In genomic region chr9:99296375-99296951, GRCh38 we compare ENCODE assay signal across 8 cellular contexts.
A peak's percentile ranks its signal among the peaks of the same experiment; 100 is the strongest.
DNase-seq lines count a peak whose midpoint lies in the region; ATAC-seq and TF ChIP-seq lines count a peak whose summit lies in the region.

No MANE protein-coding gene starts in this region.

- H4K5ac ChIP-seq in mesendoderm (ENCODE audit: low read length), result no peak overlapping the region

- DNase-seq in HL-60 (ENCODE audit: low read depth in 1 of 2, low spot score in 1 of 2) (peak; percentile 6 to 8), naive B cell (peak; percentile 72), EL (no peak), mesendoderm (no peak), Karpas-422 (no peak)
- peak; percentile 58 for DNase-seq in activated naive CD8-positive, alpha-beta T cell treated with anti-CD3 and anti-CD28 coated beads, Interleukin-2, amount 10 ng/mL, durations not matched to agents 7 days and 5 days

- no peak overlapping the region for H2BK5ac ChIP-seq in mesendoderm (ENCODE audit: low read length)

- no peak overlapping the region for H4K8ac ChIP-seq in mesendoderm (ENCODE audit: low read depth, low read length)

- no peaks in the 10 kb centered on the region for H4K20me1 ChIP-seq in BLaER1 treated with 17β-estradiol and CSF1 and Interleukin-3, amounts not matched to agents 10 nM and 100 nM
- no peaks in the 10 kb centered on the region for H4K20me1 ChIP-seq in Karpas-422 (ENCODE audit: insufficient read depth, low read depth, low read length)

- H3K9me2 ChIP-seq in Karpas-422 (replicated peaks; ENCODE audit: insufficient read depth, low read length), result no peaks in the 10 kb centered on the region

- H3K9me3 ChIP-seq in BLaER1 treated with 17β-estradiol and CSF1 and Interleukin-3, amounts not matched to agents 10 nM and 100 nM (replicated peaks in 1 of 11), result no peaks in the 10 kb centered on the region
- H3K9me3 ChIP-seq in Karpas-422 (ENCODE audit: low read length), result no peaks in the 10 kb centered on the region

- H3K27ac Mint-ChIP-seq in activated naive CD8-positive, alpha-beta T cell treated with anti-CD3 and anti-CD28 coated beads, Interleukin-2, amount 10 ng/mL, durations not matched to agents 7 days and 5 days, result no peak overlapping the region
- H3K27ac Mint-ChIP-seq in naive B cell, result peak overlapping the region; percentile 78 to 93 (median 91)

- no peak overlapping the region for H2BK15ac ChIP-seq in mesendoderm (replicated peaks; ENCODE audit: low read depth)

- H3K4ac ChIP-seq in mesendoderm (ENCODE audit: low read depth, low read length), result no peak overlapping the region

- H3K79me2 ChIP-seq in mesendoderm (ENCODE audit: control insufficient read depth, insufficient read depth, low read length) (no peaks in the 10 kb centered on the region), Karpas-422 (ENCODE audit: low read length) (no peaks in the 10 kb centered on the region)

- no peak overlapping the region for H3K56ac ChIP-seq in mesendoderm (ENCODE audit: low read length)

- H3K4me2 ChIP-seq in BLaER1 treated with 17β-estradiol and CSF1 and Interleukin-3, amounts not matched to agents 10 nM and 100 nM, result peak overlapping the region; percentile 57 to 82 (median 76)
- H3K4me2 ChIP-seq in mesendoderm (ENCODE audit: low read length), result no peak overlapping the region
- no peak overlapping the region for H3K4me2 ChIP-seq in Karpas-422 (ENCODE audit: low read depth, low read length, poor library complexity, severe bottlenecking)

- no peak overlapping the region for H2BK120ac ChIP-seq in mesendoderm (ENCODE audit: low read depth, low read length)

- peak; percentile 71 for ATAC-seq in activated naive CD8-positive, alpha-beta T cell treated with anti-CD3 and anti-CD28 coated beads, Interleukin-2, amount 10 ng/mL, durations not matched to agents 7 days and 5 days (ENCODE audit: low read depth)
- ATAC-seq in naive B cell (ENCODE audit: low read depth in 2 of 2) (peak; percentile 84), HG03521 (IDR thresholded peaks at IDR 0.05; ENCODE audit: unreplicated experiment) (no peak)

- H3K27me3 ChIP-seq in BLaER1 treated with 17β-estradiol and CSF1 and Interleukin-3, amounts not matched to agents 10 nM and 100 nM, result no peaks in the 10 kb centered on the region
- peaks cover 3% of the 10 kb centered on the region for H3K27me3 ChIP-seq in HL-60 (ENCODE audit: insufficient read depth, poor library complexity, severe bottlenecking)
- no peaks in the 10 kb centered on the region for H3K27me3 ChIP-seq in mesendoderm (ENCODE audit: insufficient read depth, low read length, poor library complexity)
- H3K27me3 ChIP-seq in Karpas-422 (ENCODE audit: low read length), result no peaks in the 10 kb centered on the region

- TF ChIP-seq CTCF in HL-60 (IDR thresholded peaks at IDR 0.05; ENCODE audit: insufficient read depth, low read length), result no peak

- peak overlapping the region in 8 of 10 experiments; percentile 10 to 60 (median 29); a peak in 13 of 20 replicates for H3K4me3 ChIP-seq in BLaER1 treated with 17β-estradiol and CSF1 and Interleukin-3, amounts not matched to agents 10 nM and 100 nM
- H3K4me3 ChIP-seq in HL-60 (replicated peaks; ENCODE audit: insufficient read depth, low read length) (no peak overlapping the region), mesendoderm (ENCODE audit: low read length) (no peak overlapping the region), Karpas-422 (ENCODE audit: low read length) (no peak overlapping the region)

- no peak overlapping the region for H2AFZ ChIP-seq in Karpas-422 (ENCODE audit: low read length)

- peak overlapping the region; percentile 37 for H3K4me3 Mint-ChIP-seq in activated naive CD8-positive, alpha-beta T cell treated with anti-CD3 and anti-CD28 coated beads, Interleukin-2, amount 10 ng/mL, durations not matched to agents 7 days and 5 days
- H3K4me3 Mint-ChIP-seq in naive B cell, result peak overlapping the region; percentile 39 to 85 (median 60)

- H3K18ac ChIP-seq in mesendoderm (ENCODE audit: low read length), result no peak overlapping the region

- H3K36me3 ChIP-seq in BLaER1 treated with 17β-estradiol and CSF1 and Interleukin-3, amounts not matched to agents 10 nM and 100 nM, result no peaks in the 10 kb centered on the region
- H3K36me3 ChIP-seq in mesendoderm (ENCODE audit: control insufficient read depth, insufficient read depth, low read length), result no peaks in the 10 kb centered on the region
- no peaks in the 10 kb centered on the region for H3K36me3 ChIP-seq in Karpas-422 (ENCODE audit: insufficient read depth, low read length)

- H3K36me3 Mint-ChIP-seq in activated naive CD8-positive, alpha-beta T cell treated with anti-CD3 and anti-CD28 coated beads, Interleukin-2, amount 10 ng/mL, durations not matched to agents 7 days and 5 days, result no peaks in the 10 kb centered on the region
- no peaks in the 10 kb centered on the region for H3K36me3 Mint-ChIP-seq in naive B cell

- WGBS in mesendoderm (ENCODE audit: extremely low coverage, insufficient coverage, low lambda C conversion rate), result no CpG with 5 or more reads among the region's 36 CpGs

- peaks cover 24% of the 10 kb centered on the region for H3K27me3 Mint-ChIP-seq in activated naive CD8-positive, alpha-beta T cell treated with anti-CD3 and anti-CD28 coated beads, Interleukin-2, amount 10 ng/mL, durations not matched to agents 7 days and 5 days
- H3K27me3 Mint-ChIP-seq in naive B cell, result peaks cover 5 to 14% (median 9%) of the 10 kb centered on the region in 3 donors

- peak overlapping the region in 10 of 11 experiments; percentile 5 to 85 (median 72); a peak in 19 of 22 replicates for H3K27ac ChIP-seq in BLaER1 treated with 17β-estradiol and CSF1 and Interleukin-3, amounts not matched to agents 10 nM and 100 nM
- H3K27ac ChIP-seq in HL-60 (replicated peaks) (no peak overlapping the region), mesendoderm (ENCODE audit: low read depth, low read length) (no peak overlapping the region), Karpas-422 (ENCODE audit: low read length) (no peak overlapping the region)

- no peak overlapping the region for H3K23ac ChIP-seq in mesendoderm (ENCODE audit: low read length)

- H3K79me1 ChIP-seq in mesendoderm (ENCODE audit: low read length), result no peaks in the 10 kb centered on the region

- POLR2A ChIA-PET in activated naive CD8-positive, alpha-beta T cell treated with anti-CD3 and anti-CD28 coated beads, Interleukin-2, amount 10 ng/mL, durations not matched to agents 7 days and 5 days (lab: Charles Lee), result no interaction called here

- peak overlapping the region in 10 of 11 experiments; percentile 28 to 75 (median 54); a peak in 17 of 22 replicates for H3K9ac ChIP-seq in BLaER1 treated with 17β-estradiol and CSF1 and Interleukin-3, amounts not matched to agents 10 nM and 100 nM
- H3K9ac ChIP-seq in mesendoderm (ENCODE audit: low read length) (no peak overlapping the region), Karpas-422 (ENCODE audit: low read length) (no peak overlapping the region)

- no peaks in the 10 kb centered on the region for H3K9me3 Mint-ChIP-seq in activated naive CD8-positive, alpha-beta T cell treated with anti-CD3 and anti-CD28 coated beads, Interleukin-2, amount 10 ng/mL, durations not matched to agents 7 days and 5 days
- peaks cover 0 to 2% (median 0%) of the 10 kb centered on the region in 7 donors for H3K9me3 Mint-ChIP-seq in naive B cell

- H2AK5ac ChIP-seq in mesendoderm (ENCODE audit: low read length), result no peak overlapping the region

- H3K4me1 ChIP-seq in BLaER1 treated with 17β-estradiol and CSF1 and Interleukin-3, amounts not matched to agents 10 nM and 100 nM, result peaks cover 19 to 38% (median 31%) of the 10 kb centered on the region in 10 experiments
- H3K4me1 ChIP-seq in mesendoderm (ENCODE audit: control insufficient read depth, low read depth, low read length) (peaks cover 3% of the 10 kb centered on the region), Karpas-422 (ENCODE audit: low read length) (0 out of 2 replicates have a peak, but pooled peaks cover 4% of the 10 kb centered on the region)

- H3K4me1 Mint-ChIP-seq in activated naive CD8-positive, alpha-beta T cell treated with anti-CD3 and anti-CD28 coated beads, Interleukin-2, amount 10 ng/mL, durations not matched to agents 7 days and 5 days, result peaks cover 4% of the 10 kb centered on the region
- peaks cover 0 to 23% (median 0%) of the 10 kb centered on the region in 3 donors for H3K4me1 Mint-ChIP-seq in naive B cell

Comparison
In these comparisons a context has a peak if more than half of its experiments do, and no peak if none do; other contexts are left out.
1. H3K27ac ChIP-seq: peak in BLaER1 treated with 17β-estradiol and CSF1 and Interleukin-3, amounts not matched to agents 10 nM and 100 nM (10 of 11); none in HL-60 (single experiment), mesendoderm (single experiment) and Karpas-422 (single experiment).
2. H3K4me2 ChIP-seq: peak in BLaER1 treated with 17β-estradiol and CSF1 and Interleukin-3, amounts not matched to agents 10 nM and 100 nM (11 of 11); none in mesendoderm (single experiment) and Karpas-422 (single experiment).
3. H3K4me3 ChIP-seq: peak in BLaER1 treated with 17β-estradiol and CSF1 and Interleukin-3, amounts not matched to agents 10 nM and 100 nM (8 of 10); none in HL-60 (single experiment), mesendoderm (single experiment) and Karpas-422 (single experiment).
4. H3K9ac ChIP-seq: peak in BLaER1 treated with 17β-estradiol and CSF1 and Interleukin-3, amounts not matched to agents 10 nM and 100 nM (10 of 11); none in mesendoderm (single experiment) and Karpas-422 (single experiment).
5. DNase-seq: peak in HL-60 (2 of 2), activated naive CD8-positive, alpha-beta T cell treated with anti-CD3 and anti-CD28 coated beads, Interleukin-2, amount 10 ng/mL, durations not matched to agents 7 days and 5 days (single experiment) and naive B cell (single experiment); none in EL (single experiment), mesendoderm (single experiment) and Karpas-422 (single experiment).